In genomic region chr10:46022978-46023702, GRCh38 we compare ENCODE assay signal across 1 cellular context.
TF ChIP-seq lines count a peak whose summit lies in the region.

No MANE protein-coding gene starts in this region.

TF ChIP-seq in HepG2, 621 proteins besides CTCF, POLR2A, EP300 and RAD21 (continued from another document and continues in another):
- TF ChIP-seq SNAPC4 (CRISPR knock-in tag; IDR thresholded peaks at IDR 0.05), result 0 out of 2 replicates have a peak, but pooled peaks have one; percentile 38
- peak; percentile 99 for TF ChIP-seq SAP130 (CRISPR knock-in tag; IDR thresholded peaks at IDR 0.05; ENCODE audit: low read depth)
- TF ChIP-seq NFRKB (IDR thresholded peaks at IDR 0.05), result no peak
- TF ChIP-seq MYPOP (CRISPR knock-in tag; IDR thresholded peaks at IDR 0.05), result peak; percentile 65; the same call in 1 of the 2 replicates
- TF ChIP-seq MTA3 (CRISPR knock-in tag; IDR thresholded peaks at IDR 0.05), result no peak
- TF ChIP-seq AHDC1 (CRISPR knock-in tag; IDR thresholded peaks at IDR 0.05; ENCODE audit: borderline replicate concordance), result peak; percentile 72; the same call in 1 of the 2 replicates
- no peak for TF ChIP-seq SRF (IDR thresholded peaks at IDR 0.05; ENCODE audit: low read depth, low read length)
- TF ChIP-seq JARID2 (CRISPR knock-in tag; IDR thresholded peaks at IDR 0.05; ENCODE audit: insufficient replicate concordance), result peak; percentile 92
- peak; percentile 59; the same call in 1 of the 2 replicates for TF ChIP-seq SMAD3 (CRISPR knock-in tag; IDR thresholded peaks at IDR 0.05)
- peak; percentile 55; the same call in 1 of the 2 replicates for TF ChIP-seq DNMT3B (CRISPR knock-in tag; conservative IDR thresholded peaks at IDR 0.05)
- TF ChIP-seq ZNF558 (CRISPR knock-in tag; IDR thresholded peaks at IDR 0.05; ENCODE audit: borderline replicate concordance), result no peak
- peak; percentile 79; the same call in 1 of the 2 replicates for TF ChIP-seq ZNF614 (CRISPR knock-in tag; IDR thresholded peaks at IDR 0.05; ENCODE audit: borderline replicate concordance)
- peak; percentile 78; the same call in 1 of the 2 replicates for TF ChIP-seq ZNF564 (CRISPR knock-in tag; IDR thresholded peaks at IDR 0.05)
- TF ChIP-seq NCOR1 (IDR thresholded peaks at IDR 0.05; ENCODE audit: borderline replicate concordance, low read length), result peak; percentile 68; the same call in 1 of the 2 replicates
- TF ChIP-seq BORCS8-MEF2B (CRISPR knock-in tag; IDR thresholded peaks at IDR 0.05), result peak; percentile 85
- no peak for TF ChIP-seq THAP7 (CRISPR knock-in tag; IDR thresholded peaks at IDR 0.05)
- no peak for TF ChIP-seq HMG20B (CRISPR knock-in tag; conservative IDR thresholded peaks at IDR 0.05)
- TF ChIP-seq ZNF713 (CRISPR knock-in tag; IDR thresholded peaks at IDR 0.05), result no peak
- peak; percentile 87 for TF ChIP-seq SP5 (CRISPR knock-in tag; IDR thresholded peaks at IDR 0.05; ENCODE audit: borderline replicate concordance, low read depth)
- no peak; the same call in 1 of the 2 replicates for TF ChIP-seq ZNF709 (CRISPR knock-in tag; IDR thresholded peaks at IDR 0.05)
- 0 out of 2 replicates have a peak, but pooled peaks have one; percentile 73 for TF ChIP-seq DZIP1 (CRISPR knock-in tag; IDR thresholded peaks at IDR 0.05)
- TF ChIP-seq SALL2 (CRISPR knock-in tag; IDR thresholded peaks at IDR 0.05), result peak; percentile 61; the same call in 1 of the 2 replicates
- TF ChIP-seq ZNF737 (CRISPR knock-in tag; IDR thresholded peaks at IDR 0.05; ENCODE audit: borderline replicate concordance), result no peak
- TF ChIP-seq TEAD2 (CRISPR knock-in tag; IDR thresholded peaks at IDR 0.05), result no peak
- TF ChIP-seq ZNF503 (CRISPR knock-in tag; IDR thresholded peaks at IDR 0.05), result no peak; the same call in 1 of the 2 replicates
- TF ChIP-seq RFX1 (IDR thresholded peaks at IDR 0.05), result no peak
- peak; percentile 60; the same call in 1 of the 2 replicates for TF ChIP-seq REL (CRISPR knock-in tag; conservative IDR thresholded peaks at IDR 0.05)
- peak; percentile 91; the same call in 1 of the 2 replicates for TF ChIP-seq ZNF792 (CRISPR knock-in tag; IDR thresholded peaks at IDR 0.05)
- peak; percentile 72; the same call in 1 of the 2 replicates for TF ChIP-seq GMEB1 (CRISPR knock-in tag; IDR thresholded peaks at IDR 0.05; ENCODE audit: borderline replicate concordance)
- TF ChIP-seq ZBTB7B (CRISPR knock-in tag; IDR thresholded peaks at IDR 0.05), result 0 out of 2 replicates have a peak, but pooled peaks have one; percentile 65
- TF ChIP-seq ZSCAN20 (CRISPR knock-in tag; IDR thresholded peaks at IDR 0.05; ENCODE audit: borderline replicate concordance), result peak; percentile 84; the same call in 1 of the 2 replicates
- TF ChIP-seq U2AF2 (IDR thresholded peaks at IDR 0.05; ENCODE audit: low read depth, low read length), result no peak
- TF ChIP-seq ZNF235 (CRISPR knock-in tag; IDR thresholded peaks at IDR 0.05; ENCODE audit: borderline replicate concordance), result no peak
- TF ChIP-seq ZNF83 (CRISPR knock-in tag; IDR thresholded peaks at IDR 0.05; ENCODE audit: borderline replicate concordance), result peak; percentile 72; the same call in 1 of the 2 replicates
- TF ChIP-seq ATAD3A (CRISPR knock-in tag; IDR thresholded peaks at IDR 0.05), result no peak
- peak; percentile 81 for TF ChIP-seq ZNF501 (CRISPR knock-in tag; IDR thresholded peaks at IDR 0.05)
- TF ChIP-seq ZSCAN5A (CRISPR knock-in tag; IDR thresholded peaks at IDR 0.05; ENCODE audit: borderline replicate concordance), result no peak
- TF ChIP-seq REPIN1 (CRISPR knock-in tag; IDR thresholded peaks at IDR 0.05; ENCODE audit: borderline replicate concordance, low read depth), result peak; percentile 93
- peak; percentile 96 for TF ChIP-seq ZNF225 (CRISPR knock-in tag; IDR thresholded peaks at IDR 0.05)
